In genomic region chr16:28526201-28527099, GRCh38 we compare ENCODE assay signal across 1 cellular context.
A peak's percentile ranks its signal among the peaks of the same experiment; 100 is the strongest.
TF ChIP-seq lines count a peak whose summit lies in the region.

No MANE protein-coding gene starts in this region.

TF ChIP-seq in HepG2, 621 proteins besides CTCF, POLR2A, EP300 and RAD21 (continued from another document and continues in another):
- no peak for TF ChIP-seq USF2 (IDR thresholded peaks at IDR 0.05; ENCODE audit: low read depth, low read length)
- TF ChIP-seq USF2 (CRISPR knock-in tag; IDR thresholded peaks at IDR 0.05; ENCODE audit: borderline replicate concordance): no peak; the same call in 1 of the 2 replicates
- peak; percentile 96 for TF ChIP-seq ARID5B (CRISPR knock-in tag; IDR thresholded peaks at IDR 0.05)
- peak; percentile 94 for TF ChIP-seq GATA4 (IDR thresholded peaks at IDR 0.05; ENCODE audit: borderline replicate concordance, low read depth)
- no peak for TF ChIP-seq ZNF674 (CRISPR knock-in tag; IDR thresholded peaks at IDR 0.05; ENCODE audit: low read depth)
- TF ChIP-seq IRF9 (CRISPR knock-in tag; IDR thresholded peaks at IDR 0.05; ENCODE audit: borderline replicate concordance): peak; percentile 67; the same call in 1 of the 2 replicates
- no peak for TF ChIP-seq THYN1 (CRISPR knock-in tag; IDR thresholded peaks at IDR 0.05; ENCODE audit: borderline replicate concordance, low read depth)
- TF ChIP-seq DPF2 (CRISPR knock-in tag; IDR thresholded peaks at IDR 0.05; ENCODE audit: borderline replicate concordance, low read depth): peak; percentile 99
- TF ChIP-seq KLF15 (CRISPR knock-in tag; IDR thresholded peaks at IDR 0.05; ENCODE audit: borderline replicate concordance): no peak
- TF ChIP-seq SOX5 (CRISPR knock-in tag; IDR thresholded peaks at IDR 0.05; ENCODE audit: borderline replicate concordance): peak; percentile 96
- TF ChIP-seq FOXK2 (IDR thresholded peaks at IDR 0.05): peak; percentile 66; the same call in 1 of the 2 replicates
- no peak for TF ChIP-seq ZFP62 (CRISPR knock-in tag; IDR thresholded peaks at IDR 0.05)
- TF ChIP-seq ZMYM2 (CRISPR knock-in tag; IDR thresholded peaks at IDR 0.05): peak; percentile 95
- peak; percentile 67; the same call in 1 of the 2 replicates for TF ChIP-seq ZNF451 (CRISPR knock-in tag; IDR thresholded peaks at IDR 0.05)
- TF ChIP-seq NCOA1 (CRISPR knock-in tag; IDR thresholded peaks at IDR 0.05): no peak
- no peak for TF ChIP-seq PCBP2 (optimal IDR thresholded peaks at IDR 0.05; ENCODE audit: low read depth, low read length, poor library complexity, severe bottlenecking)
- no peak for TF ChIP-seq SMARCC2 (IDR thresholded peaks at IDR 0.05)
- no peak for TF ChIP-seq ZBTB1 (CRISPR knock-in tag; IDR thresholded peaks at IDR 0.05; ENCODE audit: borderline replicate concordance)
- TF ChIP-seq, protein P1, sequence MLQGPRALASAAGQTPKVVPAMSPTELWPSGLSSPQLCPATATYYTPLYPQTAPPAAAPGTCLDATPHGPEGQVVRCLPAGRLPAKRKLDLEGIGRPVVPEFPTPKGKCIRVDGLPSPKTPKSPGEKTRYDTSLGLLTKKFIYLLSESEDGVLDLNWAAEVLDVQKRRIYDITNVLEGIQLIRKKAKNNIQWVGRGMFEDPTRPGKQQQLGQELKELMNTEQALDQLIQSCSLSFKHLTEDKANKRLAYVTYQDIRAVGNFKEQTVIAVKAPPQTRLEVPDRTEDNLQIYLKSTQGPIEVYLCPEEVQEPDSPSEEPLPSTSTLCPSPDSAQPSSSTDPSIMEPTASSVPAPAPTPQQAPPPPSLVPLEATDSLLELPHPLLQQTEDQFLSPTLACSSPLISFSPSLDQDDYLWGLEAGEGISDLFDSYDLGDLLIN (CRISPR knock-in tag; IDR thresholded peaks at IDR 0.05; ENCODE audit: borderline replicate concordance): no peak; the same call in 1 of the 2 replicates
- no peak for TF ChIP-seq GMEB2 (CRISPR knock-in tag; IDR thresholded peaks at IDR 0.05; ENCODE audit: low read depth)
- TF ChIP-seq ZSCAN9 (CRISPR knock-in tag; IDR thresholded peaks at IDR 0.05; ENCODE audit: borderline replicate concordance): peak; percentile 97
- peak; percentile 94 for TF ChIP-seq FOXO1 (CRISPR knock-in tag; IDR thresholded peaks at IDR 0.05)
- TF ChIP-seq ZNF264 (CRISPR knock-in tag; IDR thresholded peaks at IDR 0.05): peak; percentile 88; the same call in 1 of the 2 replicates
- no peak for TF ChIP-seq DR1 (CRISPR knock-in tag; IDR thresholded peaks at IDR 0.05)
- TF ChIP-seq, protein P2, sequence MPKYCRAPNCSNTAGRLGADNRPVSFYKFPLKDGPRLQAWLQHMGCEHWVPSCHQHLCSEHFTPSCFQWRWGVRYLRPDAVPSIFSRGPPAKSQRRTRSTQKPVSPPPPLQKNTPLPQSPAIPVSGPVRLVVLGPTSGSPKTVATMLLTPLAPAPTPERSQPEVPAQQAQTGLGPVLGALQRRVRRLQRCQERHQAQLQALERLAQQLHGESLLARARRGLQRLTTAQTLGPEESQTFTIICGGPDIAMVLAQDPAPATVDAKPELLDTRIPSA (CRISPR knock-in tag; IDR thresholded peaks at IDR 0.05; ENCODE audit: borderline replicate concordance): no peak
- TF ChIP-seq SRF (IDR thresholded peaks at IDR 0.05; ENCODE audit: low read depth, low read length): no peak
- TF ChIP-seq ZNF10 (CRISPR knock-in tag; IDR thresholded peaks at IDR 0.05; ENCODE audit: borderline replicate concordance, low read depth): no peak
- TF ChIP-seq TBX2 (CRISPR knock-in tag; IDR thresholded peaks at IDR 0.05; ENCODE audit: borderline replicate concordance): peak; percentile 92; the same call in 1 of the 2 replicates
- TF ChIP-seq ARNTL (CRISPR knock-in tag; IDR thresholded peaks at IDR 0.05): peak; percentile 68
- TF ChIP-seq MIXL1 (CRISPR knock-in tag; IDR thresholded peaks at IDR 0.05): peak; percentile 97
- peak; percentile 98 for TF ChIP-seq TFE3 (CRISPR knock-in tag; IDR thresholded peaks at IDR 0.05)
- TF ChIP-seq SMAD9 (CRISPR knock-in tag; IDR thresholded peaks at IDR 0.05): no peak
- TF ChIP-seq ZNF235 (CRISPR knock-in tag; IDR thresholded peaks at IDR 0.05; ENCODE audit: borderline replicate concordance): 0 out of 2 replicates have a peak, but pooled peaks have one; percentile 28
- TF ChIP-seq, protein P3, sequence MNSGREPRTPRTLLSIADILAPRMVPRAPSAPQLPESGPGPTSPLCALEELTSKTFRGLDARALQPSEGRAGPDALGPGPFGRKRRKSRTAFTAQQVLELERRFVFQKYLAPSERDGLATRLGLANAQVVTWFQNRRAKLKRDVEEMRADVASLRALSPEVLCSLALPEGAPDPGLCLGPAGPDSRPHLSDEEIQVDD (CRISPR knock-in tag; IDR thresholded peaks at IDR 0.05; ENCODE audit: borderline replicate concordance): no peak
- no peak for TF ChIP-seq NBN (conservative IDR thresholded peaks at IDR 0.05)
- TF ChIP-seq RAD51 (IDR thresholded peaks at IDR 0.05; ENCODE audit: borderline replicate concordance): no peak
- TF ChIP-seq ZNF558 (CRISPR knock-in tag; IDR thresholded peaks at IDR 0.05; ENCODE audit: borderline replicate concordance): no peak
- TF ChIP-seq, protein P4, sequence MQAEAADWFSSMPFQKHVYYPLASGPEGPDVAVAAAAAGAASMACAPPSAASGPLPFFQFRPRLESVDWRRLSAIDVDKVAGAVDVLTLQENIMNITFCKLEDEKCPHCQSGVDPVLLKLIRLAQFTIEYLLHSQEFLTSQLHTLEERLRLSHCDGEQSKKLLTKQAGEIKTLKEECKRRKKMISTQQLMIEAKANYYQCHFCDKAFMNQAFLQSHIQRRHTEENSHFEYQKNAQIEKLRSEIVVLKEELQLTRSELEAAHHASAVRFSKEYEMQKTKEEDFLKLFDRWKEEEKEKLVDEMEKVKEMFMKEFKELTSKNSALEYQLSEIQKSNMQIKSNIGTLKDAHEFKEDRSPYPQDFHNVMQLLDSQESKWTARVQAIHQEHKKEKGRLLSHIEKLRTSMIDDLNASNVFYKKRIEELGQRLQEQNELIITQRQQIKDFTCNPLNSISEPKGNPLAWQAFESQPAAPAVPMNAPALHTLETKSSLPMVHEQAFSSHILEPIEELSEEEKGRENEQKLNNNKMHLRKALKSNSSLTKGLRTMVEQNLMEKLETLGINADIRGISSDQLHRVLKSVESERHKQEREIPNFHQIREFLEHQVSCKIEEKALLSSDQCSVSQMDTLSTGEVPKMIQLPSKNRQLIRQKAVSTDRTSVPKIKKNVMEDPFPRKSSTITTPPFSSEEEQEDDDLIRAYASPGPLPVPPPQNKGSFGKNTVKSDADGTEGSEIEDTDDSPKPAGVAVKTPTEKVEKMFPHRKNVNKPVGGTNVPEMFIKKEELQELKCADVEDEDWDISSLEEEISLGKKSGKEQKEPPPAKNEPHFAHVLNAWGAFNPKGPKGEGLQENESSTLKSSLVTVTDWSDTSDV (CRISPR knock-in tag; IDR thresholded peaks at IDR 0.05): no peak
- TF ChIP-seq FOSL2 (CRISPR knock-in tag; IDR thresholded peaks at IDR 0.05): peak; percentile 33
- TF ChIP-seq ZBTB7A (CRISPR knock-in tag; IDR thresholded peaks at IDR 0.05): no peak
- TF ChIP-seq ZNF562 (CRISPR knock-in tag; IDR thresholded peaks at IDR 0.05; ENCODE audit: borderline replicate concordance): no peak
- TF ChIP-seq KAT2B (IDR thresholded peaks at IDR 0.05; ENCODE audit: borderline replicate concordance, low read depth, low read length): no peak
- TF ChIP-seq KLF11 (CRISPR knock-in tag; IDR thresholded peaks at IDR 0.05): peak; percentile 59; the same call in 1 of the 2 replicates
- TF ChIP-seq, protein P5, sequence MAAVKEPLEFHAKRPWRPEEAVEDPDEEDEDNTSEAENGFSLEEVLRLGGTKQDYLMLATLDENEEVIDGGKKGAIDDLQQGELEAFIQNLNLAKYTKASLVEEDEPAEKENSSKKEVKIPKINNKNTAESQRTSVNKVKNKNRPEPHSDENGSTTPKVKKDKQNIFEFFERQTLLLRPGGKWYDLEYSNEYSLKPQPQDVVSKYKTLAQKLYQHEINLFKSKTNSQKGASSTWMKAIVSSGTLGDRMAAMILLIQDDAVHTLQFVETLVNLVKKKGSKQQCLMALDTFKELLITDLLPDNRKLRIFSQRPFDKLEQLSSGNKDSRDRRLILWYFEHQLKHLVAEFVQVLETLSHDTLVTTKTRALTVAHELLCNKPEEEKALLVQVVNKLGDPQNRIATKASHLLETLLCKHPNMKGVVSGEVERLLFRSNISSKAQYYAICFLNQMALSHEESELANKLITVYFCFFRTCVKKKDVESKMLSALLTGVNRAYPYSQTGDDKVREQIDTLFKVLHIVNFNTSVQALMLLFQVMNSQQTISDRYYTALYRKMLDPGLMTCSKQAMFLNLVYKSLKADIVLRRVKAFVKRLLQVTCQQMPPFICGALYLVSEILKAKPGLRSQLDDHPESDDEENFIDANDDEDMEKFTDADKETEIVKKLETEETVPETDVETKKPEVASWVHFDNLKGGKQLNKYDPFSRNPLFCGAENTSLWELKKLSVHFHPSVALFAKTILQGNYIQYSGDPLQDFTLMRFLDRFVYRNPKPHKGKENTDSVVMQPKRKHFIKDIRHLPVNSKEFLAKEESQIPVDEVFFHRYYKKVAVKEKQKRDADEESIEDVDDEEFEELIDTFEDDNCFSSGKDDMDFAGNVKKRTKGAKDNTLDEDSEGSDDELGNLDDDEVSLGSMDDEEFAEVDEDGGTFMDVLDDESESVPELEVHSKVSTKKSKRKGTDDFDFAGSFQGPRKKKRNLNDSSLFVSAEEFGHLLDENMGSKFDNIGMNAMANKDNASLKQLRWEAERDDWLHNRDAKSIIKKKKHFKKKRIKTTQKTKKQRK (IDR thresholded peaks at IDR 0.05; ENCODE audit: low read length): no peak
